In the genomic region with DNA sequence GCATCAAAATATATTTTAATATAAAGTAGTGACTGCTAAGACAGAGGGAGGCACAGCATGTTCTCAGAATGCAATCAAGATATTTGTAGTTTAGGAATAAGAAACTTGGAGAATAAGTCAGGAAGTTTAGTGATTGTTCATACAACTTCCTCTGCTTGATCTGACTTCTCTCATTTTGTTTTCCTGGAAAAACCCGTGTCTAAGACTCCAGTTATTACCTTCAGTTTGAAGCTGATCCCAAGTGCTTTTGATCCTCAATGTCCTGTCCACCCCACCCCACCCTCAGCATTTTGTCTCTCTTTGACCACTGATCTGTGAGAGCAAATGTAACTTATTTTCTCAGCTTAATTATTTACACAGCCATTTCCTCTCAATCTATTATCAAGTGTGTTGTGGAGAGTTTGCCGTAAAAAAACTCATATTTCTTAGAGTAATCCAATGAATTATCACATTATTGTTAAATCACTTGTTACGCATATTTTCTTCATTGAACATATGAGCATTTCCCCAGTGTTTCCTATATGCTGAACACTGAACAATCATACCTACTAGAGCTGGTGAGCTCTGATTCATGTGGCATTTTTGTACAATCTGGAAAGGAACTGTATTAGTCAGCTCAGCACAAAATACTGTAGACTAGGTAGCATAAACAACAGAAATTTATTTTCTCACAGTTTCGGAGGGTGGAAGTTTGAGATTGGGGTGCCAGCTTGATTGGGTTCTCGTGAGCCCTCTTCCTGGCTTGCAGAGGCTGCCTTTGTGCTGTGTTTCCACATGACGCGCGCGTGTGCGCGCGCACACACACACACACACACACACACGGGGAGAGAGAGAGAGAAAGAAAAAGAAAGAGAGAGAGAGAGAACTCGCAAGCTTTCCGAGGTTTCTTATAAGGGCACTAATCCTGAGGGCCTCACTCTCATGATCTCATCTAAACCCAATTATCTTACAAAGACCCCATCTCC, we compare ENCODE assay signal across 24 cellular contexts.
DNase-seq lines count a peak whose midpoint lies in the region; ATAC-seq and TF ChIP-seq lines count a peak whose summit lies in the region.
"Had no signal": no experiment of that assay in that cellular context is flagged by ENCODE, and none has a peak within 500 bp of the region (broad histone marks: within the 10 kb centered on the region; RNA-seq: fewer than 3 reads in every experiment).

No MANE protein-coding gene starts in this region.

- H3K9me2 ChIP-seq in MM.1S (replicated peaks; ENCODE audit: insufficient read depth, low read length) = no peaks in the 10 kb centered on the region

- POLR2A ChIA-PET in activated CD4-positive, alpha-beta T cell treated with anti-CD3 and anti-CD28 coated beads, Interleukin-2, amount 10 ng/mL, durations not matched to agents 7 days and 5 days (lab: Charles Lee) = no interaction called here

- H3K9me3 Mint-ChIP-seq in activated CD4-positive, alpha-beta T cell treated with anti-CD3 and anti-CD28 coated beads, Interleukin-2, amount 10 ng/mL, durations not matched to agents 7 days and 5 days = no peaks in the 10 kb centered on the region
- H3K9me3 Mint-ChIP-seq in activated CD4-positive, alpha-beta T cell treated with anti-CD3 and anti-CD28 coated beads, Interleukin-2, amount 10 ng/mL, durations not matched to agents 24 days and 14 days = no peaks in the 10 kb centered on the region
- H3K9me3 Mint-ChIP-seq in central memory CD8-positive, alpha-beta T cell = no peaks in the 10 kb centered on the region
- H3K9me3 Mint-ChIP-seq: activated B cell treated with CpG ODN at 0.5 μM for 24 hours; activated naive CD4-positive, alpha-beta T cell treated with anti-CD3 and anti-CD28 coated beads, Interleukin-2, amount 10 ng/mL, durations not matched to agents 7 days and 5 days; stimulated activated naive CD8-positive, alpha-beta T cell treated with anti-CD3 and anti-CD28 coated beads, Interleukin-15, Interleukin-2, amounts not matched to agents 100 ng/mL and 50 ng/mL, for 24 hours had no signal

- H3K4me3 ChIP-seq in RWPE2 (ENCODE audit: severe bottlenecking) (no peak overlapping the region), MM.1S (ENCODE audit: low read length) (no peak overlapping the region)
- H3K4me3 ChIP-seq: heart left ventricle, thyroid gland had no signal

- H3K27me3 ChIP-seq in RWPE2 (ENCODE audit: insufficient read depth, poor library complexity, severe bottlenecking) = no peaks in the 10 kb centered on the region
- no peaks in the 10 kb centered on the region for H3K27me3 ChIP-seq in MM.1S (replicated peaks; ENCODE audit: insufficient read depth, low read length)
- H3K27me3 ChIP-seq: thyroid gland had no signal

- no peak overlapping the region for H2AFZ ChIP-seq in MM.1S (ENCODE audit: low read length)

- ATAC-seq in RWPE2 (ENCODE audit: low read depth) (peak; percentile 39; the same call in 1 of the 3 replicates), HG03432 (IDR thresholded peaks at IDR 0.05; ENCODE audit: unreplicated experiment) (no peak), GM21367 (IDR thresholded peaks at IDR 0.05; ENCODE audit: unreplicated experiment) (no peak)
- no peak for ATAC-seq in central memory CD8-positive, alpha-beta T cell (replicated peaks; ENCODE audit: extremely low read depth, poor library complexity, severe bottlenecking)
- ATAC-seq: heart left ventricle, HepG2, left cardiac atrium had no signal

- H3K36me3 ChIP-seq in RWPE2 (ENCODE audit: low read depth) (no peaks in the 10 kb centered on the region), MM.1S (replicated peaks; ENCODE audit: insufficient read depth, low read length) (no peaks in the 10 kb centered on the region)
- H3K36me3 ChIP-seq: heart left ventricle, thyroid gland had no signal

- no peak overlapping the region for H3K4me3 Mint-ChIP-seq in activated CD4-positive, alpha-beta T cell treated with anti-CD3 and anti-CD28 coated beads, Interleukin-2, amount 10 ng/mL, durations not matched to agents 7 days and 5 days
- H3K4me3 Mint-ChIP-seq in activated CD4-positive, alpha-beta T cell treated with anti-CD3 and anti-CD28 coated beads, Interleukin-2, amount 10 ng/mL, durations not matched to agents 24 days and 14 days = no peak overlapping the region
- H3K4me3 Mint-ChIP-seq in central memory CD8-positive, alpha-beta T cell = peak overlapping the region; percentile 56
- H3K4me3 Mint-ChIP-seq: activated B cell treated with CpG ODN at 0.5 μM for 24 hours; activated naive CD4-positive, alpha-beta T cell treated with anti-CD3 and anti-CD28 coated beads, Interleukin-2, amount 10 ng/mL, durations not matched to agents 7 days and 5 days; stimulated activated naive CD8-positive, alpha-beta T cell treated with anti-CD3 and anti-CD28 coated beads, Interleukin-15, Interleukin-2, amounts not matched to agents 100 ng/mL and 50 ng/mL, for 24 hours had no signal

- intact Hi-C loops in activated CD4-positive, alpha-beta T cell treated with anti-CD3 and anti-CD28 coated beads, Interleukin-2, amount 10 ng/mL, durations not matched to agents 24 days and 14 days (cut with micrococcal nuclease) = no loop called here

- CTCF ChIA-PET in activated CD4-positive, alpha-beta T cell treated with anti-CD3 and anti-CD28 coated beads, Interleukin-2, amount 10 ng/mL, durations not matched to agents 7 days and 5 days (lab: Charles Lee) = no interaction called here

- no peaks in the 10 kb centered on the region for H3F3A ChIP-seq in MM.1S (ENCODE audit: insufficient read depth, low read length)

- peaks cover 13% of the 10 kb centered on the region for H3K4me1 ChIP-seq in RWPE2 (ENCODE audit: insufficient read depth, poor library complexity, severe bottlenecking)
- no peaks in the 10 kb centered on the region for H3K4me1 ChIP-seq in MM.1S (ENCODE audit: low read length)
- H3K4me1 ChIP-seq: heart left ventricle, thyroid gland had no signal

- no peak for TF ChIP-seq CTCF in RWPE2 (IDR thresholded peaks at IDR 0.05; ENCODE audit: poor library complexity, severe bottlenecking)
- TF ChIP-seq CTCF in MM.1S (IDR thresholded peaks at IDR 0.05; ENCODE audit: low read length) = no peak

- H3K27ac ChIP-seq in RWPE2 (ENCODE audit: poor library complexity, severe bottlenecking) (no peak overlapping the region), MM.1S (ENCODE audit: low read length) (no peak overlapping the region)
- H3K27ac ChIP-seq: epithelial cell of prostate, heart left ventricle, thyroid gland had no signal

- H3K9ac ChIP-seq in MM.1S (ENCODE audit: low read length) = no peak overlapping the region

- H3K36me3 Mint-ChIP-seq in activated CD4-positive, alpha-beta T cell treated with anti-CD3 and anti-CD28 coated beads, Interleukin-2, amount 10 ng/mL, durations not matched to agents 7 days and 5 days (ENCODE audit: low read depth) = no peaks in the 10 kb centered on the region
- no peaks in the 10 kb centered on the region for H3K36me3 Mint-ChIP-seq in activated CD4-positive, alpha-beta T cell treated with anti-CD3 and anti-CD28 coated beads, Interleukin-2, amount 10 ng/mL, durations not matched to agents 24 days and 14 days (ENCODE audit: low read depth)
- peaks cover 3% of the 10 kb centered on the region for H3K36me3 Mint-ChIP-seq in central memory CD8-positive, alpha-beta T cell (ENCODE audit: insufficient read depth)
- H3K36me3 Mint-ChIP-seq: activated naive CD4-positive, alpha-beta T cell treated with anti-CD3 and anti-CD28 coated beads, Interleukin-2, amount 10 ng/mL, durations not matched to agents 7 days and 5 days; CD8-positive, alpha-beta memory T cell had no signal

- H3K27ac Mint-ChIP-seq in activated CD4-positive, alpha-beta T cell treated with anti-CD3 and anti-CD28 coated beads, Interleukin-2, amount 10 ng/mL, durations not matched to agents 7 days and 5 days = peak overlapping the region; percentile 47
- H3K27ac Mint-ChIP-seq in activated CD4-positive, alpha-beta T cell treated with anti-CD3 and anti-CD28 coated beads, Interleukin-2, amount 10 ng/mL, durations not matched to agents 24 days and 14 days = no peak overlapping the region
- no peak overlapping the region for H3K27ac Mint-ChIP-seq in central memory CD8-positive, alpha-beta T cell (ENCODE audit: low read depth)
- H3K27ac Mint-ChIP-seq: activated B cell treated with CpG ODN at 0.5 μM for 24 hours; activated naive CD4-positive, alpha-beta T cell treated with anti-CD3 and anti-CD28 coated beads, Interleukin-2, amount 10 ng/mL, durations not matched to agents 7 days and 5 days; stimulated activated naive CD8-positive, alpha-beta T cell treated with anti-CD3 and anti-CD28 coated beads, Interleukin-15, Interleukin-2, amounts not matched to agents 100 ng/mL and 50 ng/mL, for 24 hours had no signal

- no peaks in the 10 kb centered on the region for H3K79me2 ChIP-seq in MM.1S (ENCODE audit: low read length)

- no peak overlapping the region for H3K4me2 ChIP-seq in MM.1S (ENCODE audit: low read depth, low read length)

- DNase-seq in activated CD4-positive, alpha-beta T cell treated with anti-CD3 and anti-CD28 coated beads, Interleukin-2, amount 10 ng/mL, durations not matched to agents 7 days and 5 days = no peak
- DNase-seq in activated CD4-positive, alpha-beta T cell treated with anti-CD3 and anti-CD28 coated beads, Interleukin-2, amount 10 ng/mL, durations not matched to agents 24 days and 14 days = no peak
- DNase-seq in RWPE2 (ENCODE audit: low spot score) (no peak), renal cortical epithelial cell (ENCODE audit: low read depth) (peak; percentile 51), MM.1S (no peak)
- no peak for DNase-seq in central memory CD8-positive, alpha-beta T cell (ENCODE audit: low spot score in 2 of 2)
- DNase-seq: 8988T; activated B cell treated with CpG ODN at 0.5 μM for 24 hours; activated CD8-positive, alpha-beta memory T cell treated with anti-CD3 and anti-CD28 coated beads for 24 hours; activated naive CD4-positive, alpha-beta T cell treated with anti-CD3 and anti-CD28 coated beads, Interleukin-2, amount 10 ng/mL, durations not matched to agents 7 days and 5 days; CD8-positive, alpha-beta memory T cell; cerebellar nuclear complex; DMS153; heart left ventricle; left cardiac atrium; NCI-H1048; NCI-H187; stimulated activated CD4-positive, alpha-beta T cell treated with anti-CD3 and anti-CD28 coated beads, Interleukin-15, amount 100 ng/mL, for 24 hours; thyroid gland had no signal

- H3K9me3 ChIP-seq in RWPE2 (ENCODE audit: severe bottlenecking) (no peaks in the 10 kb centered on the region), MM.1S (replicated peaks; ENCODE audit: insufficient read depth, low read length) (no peaks in the 10 kb centered on the region)
- H3K9me3 ChIP-seq: heart left ventricle, thyroid gland had no signal

- no peaks in the 10 kb centered on the region for H4K20me1 ChIP-seq in MM.1S (ENCODE audit: insufficient read depth, low read length)

- H3K4me1 Mint-ChIP-seq in activated CD4-positive, alpha-beta T cell treated with anti-CD3 and anti-CD28 coated beads, Interleukin-2, amount 10 ng/mL, durations not matched to agents 7 days and 5 days = peaks cover 9% of the 10 kb centered on the region
- H3K4me1 Mint-ChIP-seq in activated CD4-positive, alpha-beta T cell treated with anti-CD3 and anti-CD28 coated beads, Interleukin-2, amount 10 ng/mL, durations not matched to agents 24 days and 14 days = peaks cover 7% of the 10 kb centered on the region
- no peaks in the 10 kb centered on the region for H3K4me1 Mint-ChIP-seq in central memory CD8-positive, alpha-beta T cell
- H3K4me1 Mint-ChIP-seq: activated B cell treated with CpG ODN at 0.5 μM for 24 hours had no signal

- H3K27me3 Mint-ChIP-seq in activated CD4-positive, alpha-beta T cell treated with anti-CD3 and anti-CD28 coated beads, Interleukin-2, amount 10 ng/mL, durations not matched to agents 7 days and 5 days = peaks cover 6% of the 10 kb centered on the region
- peaks cover 22% of the 10 kb centered on the region for H3K27me3 Mint-ChIP-seq in activated CD4-positive, alpha-beta T cell treated with anti-CD3 and anti-CD28 coated beads, Interleukin-2, amount 10 ng/mL, durations not matched to agents 24 days and 14 days
- no peaks in the 10 kb centered on the region for H3K27me3 Mint-ChIP-seq in central memory CD8-positive, alpha-beta T cell
- H3K27me3 Mint-ChIP-seq: activated B cell treated with CpG ODN at 0.5 μM for 24 hours had no signal
